8 cellular contexts compared by ENCODE assay signal in the genomic region with DNA sequence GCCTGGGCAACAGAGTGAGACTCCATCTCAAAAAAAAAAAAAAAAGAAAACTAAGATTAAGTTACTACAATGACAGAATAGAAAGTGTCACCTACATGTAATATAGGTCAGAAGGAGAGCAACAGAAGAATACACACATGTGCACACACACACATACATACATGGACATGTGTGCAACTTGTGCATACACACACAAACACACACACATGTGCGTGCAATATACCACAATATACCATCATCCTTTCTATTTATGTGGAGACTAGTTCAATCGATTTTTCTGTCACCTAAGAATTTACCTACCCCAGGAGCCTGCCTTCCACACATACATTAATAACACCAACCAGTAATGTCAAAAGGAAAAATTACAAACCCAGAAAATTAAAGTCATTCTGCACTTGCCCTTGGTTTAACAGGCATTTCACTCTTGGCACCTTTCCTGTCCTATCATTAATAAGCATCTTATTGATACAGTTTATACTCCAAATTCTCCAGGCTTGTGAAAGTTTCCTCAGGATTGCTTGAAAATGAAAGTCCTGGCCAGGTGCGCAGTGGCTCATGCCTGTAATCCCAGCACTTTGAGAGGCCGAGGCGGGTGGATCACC. TPM values are rescaled to one million over a fixed set of nuclear protein-coding genes. Genes with fewer than 3 reads are reported as not detected.
"Had no signal": no experiment of that assay in that cellular context is flagged by ENCODE, and none has a peak within 500 bp of the region (broad histone marks: within the 10 kb centered on the region; RNA-seq: fewer than 3 reads in every experiment).

No MANE protein-coding gene starts in this region.

- FAIRE-seq: HTR-8/SVneo, K562 had no signal

- H3K4me3 ChIP-seq: K562 had no signal

- H3K27ac ChIP-seq: HL-60 had no signal

- DNase-seq: IMR-90, KBM-7 had no signal

- ATAC-seq: K562 had no signal

RNA-seq across cellular contexts. Expression of a gene that starts 2.5 kb away (rescaled TPM):
- total RNA-seq: HT-29, HT1080, IMR-90 had no signal
- polyA plus RNA-seq: IgD-negative memory B cell, IMR-90, K562 had no signal

RNA-seq across cellular contexts. Expression of a gene that starts 27.5 kb away (rescaled TPM):
- total RNA-seq: HT-29, HT1080, IMR-90 had no signal
- polyA plus RNA-seq: IgD-negative memory B cell, IMR-90, K562 had no signal

RNA-seq across cellular contexts. Expression of a gene that starts 47.5 kb away (rescaled TPM):
- total RNA-seq: HT-29, HT1080, IMR-90 had no signal
- polyA plus RNA-seq: IgD-negative memory B cell, IMR-90, K562 had no signal
